8 cellular contexts compared by ENCODE assay signal in genomic region chr7:24834150-24834798, GRCh38.
A peak's percentile ranks its signal among the peaks of the same experiment; 100 is the strongest.
DNase-seq lines count a peak whose midpoint lies in the region; ATAC-seq and FAIRE-seq lines count a peak whose summit lies in the region.
"Had no signal": no experiment of that assay in that cellular context is flagged by ENCODE, and none has a peak within 500 bp of the region (broad histone marks: within the 10 kb centered on the region; RNA-seq: fewer than 3 reads in every experiment).

No MANE protein-coding gene starts in this region.

- H3K4me3 Mint-ChIP-seq in stimulated activated naive B cell treated with anti-CD40 and anti-IgM and Interleukin-4, amounts not matched to agents 10 μg/mL and 1 μg/mL and 100 μg/mL, for 72 hours: peak overlapping the region; percentile 80 to 83
- H3K4me3 Mint-ChIP-seq in immature natural killer cell: no peak overlapping the region

- H3K9me3 Mint-ChIP-seq in stimulated activated naive B cell treated with anti-CD40 and anti-IgM and Interleukin-4, amounts not matched to agents 10 μg/mL and 1 μg/mL and 100 μg/mL, for 72 hours: no peaks in the 10 kb centered on the region
- no peaks in the 10 kb centered on the region for H3K9me3 Mint-ChIP-seq in immature natural killer cell

- H3K27ac ChIP-seq in caudate nucleus (ENCODE audit: low read depth, low read length): peak overlapping the region; percentile 62
- H3K27ac ChIP-seq: parathyroid adenoma had no signal

- H3K4me1 Mint-ChIP-seq in stimulated activated naive B cell treated with anti-CD40 and anti-IgM and Interleukin-4, amounts not matched to agents 10 μg/mL and 1 μg/mL and 100 μg/mL, for 72 hours: peaks cover 40 to 72% of the 10 kb centered on the region in 2 donors
- H3K4me1 Mint-ChIP-seq in immature natural killer cell: peaks cover 22 to 36% of the 10 kb centered on the region in 2 donors

- peak; percentile 44 for ATAC-seq in HG03025 (IDR thresholded peaks at IDR 0.05; ENCODE audit: low FRiP score, unreplicated experiment)
- ATAC-seq in stimulated activated naive B cell treated with anti-CD40 and anti-IgM and Interleukin-4, amounts not matched to agents 10 μg/mL and 1 μg/mL and 100 μg/mL, for 72 hours (replicated peaks): peak; percentile 82 to 83

- H3K27ac Mint-ChIP-seq in stimulated activated naive B cell treated with anti-CD40 and anti-IgM and Interleukin-4, amounts not matched to agents 10 μg/mL and 1 μg/mL and 100 μg/mL, for 72 hours: peak overlapping the region; percentile 96
- H3K27ac Mint-ChIP-seq in immature natural killer cell: peak overlapping the region in 2 of 6 donors; percentile 12 to 61

- peaks cover 34 to 38% of the 10 kb centered on the region in 2 donors for H3K36me3 Mint-ChIP-seq in stimulated activated naive B cell treated with anti-CD40 and anti-IgM and Interleukin-4, amounts not matched to agents 10 μg/mL and 1 μg/mL and 100 μg/mL, for 72 hours
- peaks cover 28 to 43% (median 35%) of the 10 kb centered on the region in 3 donors for H3K36me3 Mint-ChIP-seq in immature natural killer cell

- DNase-seq in GM19239 (ENCODE audit: insufficient read length, low spot score) (no peak), caudate nucleus (lab: John Stamatoyannopoulos, UW) (peak in 3 of 61 donors; percentile 13 to 15 (median 15)), immature natural killer cell (no peak), NCI-H2171 (lab: John Stamatoyannopoulos, UW) (no peak)
- peak; percentile 47 for DNase-seq in stimulated activated naive B cell treated with anti-CD40 and anti-IgM and Interleukin-4, amounts not matched to agents 10 μg/mL and 1 μg/mL and 100 μg/mL, for 72 hours
- DNase-seq in activated CD8-positive, alpha-beta memory T cell treated with anti-CD3 and anti-CD28 coated beads, Interleukin-2, amount 50 U/mL, for 48 hours: no peak

- H3K27me3 Mint-ChIP-seq in stimulated activated naive B cell treated with anti-CD40 and anti-IgM and Interleukin-4, amounts not matched to agents 10 μg/mL and 1 μg/mL and 100 μg/mL, for 72 hours: no peaks in the 10 kb centered on the region
- H3K27me3 Mint-ChIP-seq in immature natural killer cell (ENCODE audit: low read depth in 3 of 3): peaks cover 0 to 2% (median 0%) of the 10 kb centered on the region in 3 donors

- FAIRE-seq in GM19239 (lab: Jason Lieb, UNC): peak; percentile 76

Comparison
In these comparisons a context has a peak if more than half of its experiments do, and no peak if none do; other contexts are left out.
1. H3K4me3 Mint-ChIP-seq: peak in stimulated activated naive B cell treated with anti-CD40 and anti-IgM and Interleukin-4, amounts not matched to agents 10 μg/mL and 1 μg/mL and 100 μg/mL, for 72 hours (2 of 2); none in immature natural killer cell (0 of 5).